Comparison of ENCODE assay signal across 9 cellular contexts in the genomic region with DNA sequence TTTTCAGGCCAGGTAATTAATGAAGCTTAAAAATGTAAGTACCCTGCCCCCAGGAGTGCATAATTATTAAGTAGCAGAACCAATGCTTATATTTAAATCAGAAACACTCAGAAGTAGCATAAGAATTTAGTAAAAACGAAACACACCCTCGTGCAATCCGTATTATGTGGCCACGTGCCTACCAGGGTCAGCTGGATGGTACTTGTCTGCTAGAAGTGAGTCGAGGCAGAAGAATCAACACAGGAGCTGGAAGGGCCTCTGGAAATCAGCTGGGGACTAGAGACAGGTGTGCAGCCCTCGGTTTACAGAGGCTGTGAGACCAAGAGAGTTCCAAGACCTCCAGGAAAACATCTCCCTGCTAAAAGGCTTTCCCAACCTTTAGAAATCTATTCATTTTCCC. TPM values are rescaled to one million over a fixed set of nuclear protein-coding genes. Genes with fewer than 3 reads are reported as not detected.
DNase-seq lines count a peak whose midpoint lies in the region; ATAC-seq and TF ChIP-seq lines count a peak whose summit lies in the region.
"Had no signal": no experiment of that assay in that cellular context is flagged by ENCODE, and none has a peak within 500 bp of the region (broad histone marks: within the 10 kb centered on the region; RNA-seq: fewer than 3 reads in every experiment).

No MANE protein-coding gene starts in this region.

- peak overlapping the region; percentile 62 for H3K4me2 ChIP-seq in trophoblast cell (ENCODE audit: low read length)

- H3K14ac ChIP-seq in trophoblast cell (ENCODE audit: low read length) = no peak overlapping the region

- no peak overlapping the region for H4K91ac ChIP-seq in trophoblast cell (ENCODE audit: low read depth, low read length)

- TF ChIP-seq POLR2A in heart left ventricle (IDR thresholded peaks at IDR 0.05) = no peak

- no peak overlapping the region for H2AFZ ChIP-seq in trophoblast cell (ENCODE audit: insufficient read depth, low read length, poor library complexity)

- TF ChIP-seq CTCF in GM20000 (IDR thresholded peaks at IDR 0.05; ENCODE audit: extremely low read depth, missing control alignments) (no peak), heart left ventricle (IDR thresholded peaks at IDR 0.05) (no peak)

- H3K4me1 ChIP-seq in heart left ventricle = peaks cover 0 to 17% (median 8%) of the 10 kb centered on the region in 12 donors
- peaks cover 4 to 8% of the 10 kb centered on the region in 2 experiments for H3K4me1 ChIP-seq in trophoblast cell (ENCODE audit: control insufficient read depth in 1 of 2, insufficient read depth in 2 of 2, low read length in 2 of 2)

- H3K23ac ChIP-seq in trophoblast cell (ENCODE audit: low read length) = no peak overlapping the region

- H3K18ac ChIP-seq in trophoblast cell (ENCODE audit: low read length) = no peak overlapping the region

- no peaks in the 10 kb centered on the region for H3K79me2 ChIP-seq in trophoblast cell (ENCODE audit: control insufficient read depth, insufficient read depth, low read length, poor library complexity)

- H4K12ac ChIP-seq in trophoblast cell (ENCODE audit: low read depth, low read length) = no peak overlapping the region

- H3K36me3 ChIP-seq in heart left ventricle (no peaks in the 10 kb centered on the region), trophoblast cell (ENCODE audit: control insufficient read depth in 1 of 2, insufficient read depth in 2 of 2, low read length in 2 of 2) (no peaks in the 10 kb centered on the region)

- no peak overlapping the region for H2BK5ac ChIP-seq in trophoblast cell (ENCODE audit: low read depth, low read length, poor library complexity)

- intact Hi-C loops in heart left ventricle (cut with DNase I) = loop anchor here in 6 of 10 donors (5.0 to 10.0 kb wide), 7 partner anchors 54 to 254 kb away; a partner anchor contains a TSS

- H3K27me3 ChIP-seq in heart left ventricle (peaks cover 0 to 53% (median 0%) of the 10 kb centered on the region in 9 donors), trophoblast cell (ENCODE audit: insufficient read depth, low read length) (no peaks in the 10 kb centered on the region)

- DNase-seq in GM20000 (ENCODE audit: low spot score) = peak; percentile 23
- DNase-seq in SK-N-DZ (ENCODE audit: low spot score) = peak; percentile 4
- no peak for DNase-seq in heart left ventricle
- DNase-seq in trophoblast cell = peak in 1 of 2 donors; percentile 37
- no peak for DNase-seq in UCSD-AML1 (lab: John Stamatoyannopoulos, UW; ENCODE audit: unreplicated experiment)

- no peak overlapping the region for H2BK120ac ChIP-seq in trophoblast cell (ENCODE audit: insufficient read depth, low read length, poor library complexity)

- H3K27ac ChIP-seq in heart left ventricle = peak overlapping the region in 3 of 12 donors; percentile 33 to 62 (median 52)
- no peak overlapping the region for H3K27ac ChIP-seq in trophoblast cell (ENCODE audit: low read depth, low read length)

- WGBS in heart left ventricle, 4 donors = 12 to 19% (median 16%) methylated on average over 6 of the region's 6 CpGs
- no CpG with 5 or more reads among the region's 6 CpGs for WGBS in trophoblast cell (ENCODE audit: extremely low coverage, insufficient coverage, insufficient read length)

- ATAC-seq in heart left ventricle = peak in 2 of 4 donors; percentile 28 to 46
- ATAC-seq in esophagus mucosa = no peak
- no peak for ATAC-seq in HG02885 (IDR thresholded peaks at IDR 0.05; ENCODE audit: poor library complexity, unreplicated experiment)
- no peak for ATAC-seq in HG02571 (IDR thresholded peaks at IDR 0.05; ENCODE audit: unreplicated experiment)

- H3K9me3 ChIP-seq in heart left ventricle = no peaks in the 10 kb centered on the region
- no peaks in the 10 kb centered on the region for H3K9me3 ChIP-seq in trophoblast cell (ENCODE audit: insufficient read depth, low read depth, low read length)

- no peak overlapping the region for H3K4ac ChIP-seq in trophoblast cell (ENCODE audit: low read depth, low read length)

- H4K8ac ChIP-seq in trophoblast cell (ENCODE audit: low read depth, low read length) = no peak overlapping the region

- H3K4me3 ChIP-seq in heart left ventricle = peak overlapping the region; percentile 20 to 73 (median 63)
- no peak overlapping the region for H3K4me3 ChIP-seq in trophoblast cell (ENCODE audit: low read depth, low read length)

- peaks cover 2% of the 10 kb centered on the region for H3K79me1 ChIP-seq in trophoblast cell (ENCODE audit: low read length)

- no peak overlapping the region for H2AK5ac ChIP-seq in trophoblast cell (ENCODE audit: low read length)

- H3K9ac ChIP-seq in trophoblast cell (ENCODE audit: low read length) = no peak overlapping the region

- H2BK12ac ChIP-seq in trophoblast cell (ENCODE audit: low read length) = no peak overlapping the region

RNA-seq across cellular contexts. Expression of a gene that starts 0.6 kb away (rescaled TPM):
- polyA plus RNA-seq in SK-N-DZ (2014; cell fraction: cytosol; rRNA removed) = 0.43 TPM in 1 of 2 replicates, not detected in the other
- 0.02 and 0.49 TPM in 2 replicates for polyA plus RNA-seq in SK-N-DZ (2014; cell fraction: nucleus; rRNA removed)
- 1 to 10 TPM in 8 of 9 donors, under 1 TPM in 1; 0.48 to 4.9 (median 2.5) TPM for total RNA-seq in heart left ventricle
- 1 to 10 TPM in 1 of 2 donors, under 1 TPM in 1; 0.36 to 3.2 TPM for polyA plus RNA-seq in heart left ventricle
- 0.38 and 0.47 TPM in 2 replicates for polyA plus RNA-seq in trophoblast cell (2013)
- total RNA-seq in esophagus mucosa = 0.20 TPM
- total RNA-seq: activated CD8-positive, alpha-beta memory T cell treated with anti-CD3 and anti-CD28 coated beads for 36 hours had no signal

RNA-seq across cellular contexts. Expression of a gene that starts 37.3 kb away (rescaled TPM):
- polyA plus RNA-seq in SK-N-DZ (2014; cell fraction: cytosol; rRNA removed) = 91.5 and 92.6 TPM in 2 replicates
- polyA plus RNA-seq in SK-N-DZ (2014; cell fraction: nucleus; rRNA removed) = 42.6 and 47.0 TPM in 2 replicates
- total RNA-seq in heart left ventricle (100 to 1,000 TPM in 3 of 9 donors, 10 to 100 TPM in 6; 84.9 to 208 (median 96.0) TPM), esophagus mucosa (70.0 TPM)
- polyA plus RNA-seq in heart left ventricle = 100 to 1,000 TPM in 1 of 2 donors, 10 to 100 TPM in 1; 98.1 to 108 TPM
- polyA plus RNA-seq in trophoblast cell (2013) = 45.2 and 49.8 TPM in 2 replicates

RNA-seq across cellular contexts. Expression of a gene that starts 55.6 kb away (rescaled TPM):
- polyA plus RNA-seq in SK-N-DZ (2014; cell fraction: cytosol; rRNA removed) = not detected in 2 replicates
- polyA plus RNA-seq in SK-N-DZ (2014; cell fraction: nucleus; rRNA removed) = not detected in 2 replicates
- total RNA-seq in heart left ventricle (10 to 100 TPM; 16.8 to 48.6 (median 25.5) TPM), esophagus mucosa (2.9 TPM)
- polyA plus RNA-seq in heart left ventricle = 10 to 100 TPM; 35.0 to 50.8 TPM
- 3.8 and 4.0 TPM in 2 replicates for polyA plus RNA-seq in trophoblast cell (2013)

Comparison
In these comparisons a context has a peak if more than half of its experiments do, and no peak if none do; other contexts are left out.
1. DNase-seq: peak in GM20000 (single experiment) and SK-N-DZ (single experiment); none in heart left ventricle (0 of 5) and UCSD-AML1 (single experiment).